ENCODE assay signal across 8 cellular contexts in the genomic region with DNA sequence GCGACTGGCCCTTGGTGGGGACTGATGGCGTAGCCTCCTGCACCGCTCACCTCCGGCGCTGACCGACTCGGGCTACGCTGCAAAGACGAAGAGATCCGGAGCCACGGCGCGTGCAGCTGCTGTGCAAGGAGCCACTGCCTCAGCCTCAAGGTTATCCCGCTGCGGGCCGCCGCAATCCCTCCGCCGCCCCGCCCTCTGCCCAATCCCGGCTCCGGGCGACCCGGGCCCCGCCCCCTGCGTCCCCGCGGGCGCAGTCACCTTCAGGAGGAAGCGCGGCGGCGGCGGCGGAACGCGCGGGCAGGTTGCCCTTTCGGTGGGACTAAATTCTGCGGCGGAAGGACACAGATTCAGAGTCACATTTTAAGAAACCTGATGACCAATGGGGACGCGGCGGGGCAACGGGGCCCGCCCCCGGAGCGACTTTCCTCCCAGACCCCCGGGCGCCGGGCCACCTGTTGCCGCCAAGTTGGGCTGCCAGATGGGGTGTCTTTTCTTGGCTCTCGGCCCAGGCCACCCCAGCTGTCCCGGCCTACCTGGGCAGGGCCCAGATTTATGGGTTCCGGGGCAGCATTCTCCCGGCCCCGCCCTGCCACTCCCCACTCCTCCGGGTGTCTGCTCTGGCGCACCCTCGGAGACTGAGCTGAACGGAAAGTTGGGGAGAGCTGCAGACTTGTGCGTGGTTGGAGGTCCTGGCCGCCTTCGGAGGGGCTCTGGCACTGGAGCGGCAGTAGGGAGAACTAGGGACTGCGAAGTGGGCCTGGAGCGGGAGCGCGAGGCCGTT.
DNase-seq lines count a peak whose midpoint lies in the region; ATAC-seq and TF ChIP-seq lines count a peak whose summit lies in the region.

A gene (minus strand): TSS at position 125 of the 781 bp plus-strand sequence. CDS start 12,093 bp downstream, outside the sequence.

- no peaks in the 10 kb centered on the region for H3K27me3 Mint-ChIP-seq in activated naive CD4-positive, alpha-beta T cell treated with anti-CD3 and anti-CD28 coated beads, Interleukin-2, amount 50 U/mL, for 24 hours

- H3K4me1 Mint-ChIP-seq in activated naive CD4-positive, alpha-beta T cell treated with anti-CD3 and anti-CD28 coated beads, Interleukin-2, amount 50 U/mL, for 24 hours: peaks cover 28% of the 10 kb centered on the region

- DNase-seq in GM04503 (ENCODE audit: low read depth) (peak; percentile 90), NCI-H1092 treated with DMSO at 0.1 percent for 48 hours (lab: John Stamatoyannopoulos, UW) (peak; percentile 90), globus pallidus (ENCODE audit: low spot score) (peak; percentile 85), nucleus accumbens (lab: John Stamatoyannopoulos, UW) (peak; percentile 31 to 95 (median 82)), superior temporal gyrus (ENCODE audit: extremely low spot score) (peak; percentile 84)

- H3K4me3 Mint-ChIP-seq in activated naive CD4-positive, alpha-beta T cell treated with anti-CD3 and anti-CD28 coated beads, Interleukin-2, amount 50 U/mL, for 24 hours: peak within 1 kb of the TSS; percentile 98

- peak within 1 kb of the TSS; percentile 99 for H3K27ac Mint-ChIP-seq in activated naive CD4-positive, alpha-beta T cell treated with anti-CD3 and anti-CD28 coated beads, Interleukin-2, amount 50 U/mL, for 24 hours

- ATAC-seq in HG02571 (IDR thresholded peaks at IDR 0.05; ENCODE audit: unreplicated experiment) (peak; percentile 33), SK-N-SH treated with all-trans-retinoic acid at 6 μM for 48 hours (peak; percentile 65)

- H3K36me3 Mint-ChIP-seq in activated naive CD4-positive, alpha-beta T cell treated with anti-CD3 and anti-CD28 coated beads, Interleukin-2, amount 50 U/mL, for 24 hours: peaks cover 19% of the 10 kb centered on the region

- H3K9me3 Mint-ChIP-seq in activated naive CD4-positive, alpha-beta T cell treated with anti-CD3 and anti-CD28 coated beads, Interleukin-2, amount 50 U/mL, for 24 hours: no peaks in the 10 kb centered on the region

TF ChIP-seq in SK-N-SH treated with all-trans-retinoic acid at 6 μM for 48 hours, 23 proteins besides CTCF, POLR2A, EP300 and RAD21:
- no peak for TF ChIP-seq GLIS3 (CRISPR knock-in tag; IDR thresholded peaks at IDR 0.05)
- TF ChIP-seq, protein P1, sequence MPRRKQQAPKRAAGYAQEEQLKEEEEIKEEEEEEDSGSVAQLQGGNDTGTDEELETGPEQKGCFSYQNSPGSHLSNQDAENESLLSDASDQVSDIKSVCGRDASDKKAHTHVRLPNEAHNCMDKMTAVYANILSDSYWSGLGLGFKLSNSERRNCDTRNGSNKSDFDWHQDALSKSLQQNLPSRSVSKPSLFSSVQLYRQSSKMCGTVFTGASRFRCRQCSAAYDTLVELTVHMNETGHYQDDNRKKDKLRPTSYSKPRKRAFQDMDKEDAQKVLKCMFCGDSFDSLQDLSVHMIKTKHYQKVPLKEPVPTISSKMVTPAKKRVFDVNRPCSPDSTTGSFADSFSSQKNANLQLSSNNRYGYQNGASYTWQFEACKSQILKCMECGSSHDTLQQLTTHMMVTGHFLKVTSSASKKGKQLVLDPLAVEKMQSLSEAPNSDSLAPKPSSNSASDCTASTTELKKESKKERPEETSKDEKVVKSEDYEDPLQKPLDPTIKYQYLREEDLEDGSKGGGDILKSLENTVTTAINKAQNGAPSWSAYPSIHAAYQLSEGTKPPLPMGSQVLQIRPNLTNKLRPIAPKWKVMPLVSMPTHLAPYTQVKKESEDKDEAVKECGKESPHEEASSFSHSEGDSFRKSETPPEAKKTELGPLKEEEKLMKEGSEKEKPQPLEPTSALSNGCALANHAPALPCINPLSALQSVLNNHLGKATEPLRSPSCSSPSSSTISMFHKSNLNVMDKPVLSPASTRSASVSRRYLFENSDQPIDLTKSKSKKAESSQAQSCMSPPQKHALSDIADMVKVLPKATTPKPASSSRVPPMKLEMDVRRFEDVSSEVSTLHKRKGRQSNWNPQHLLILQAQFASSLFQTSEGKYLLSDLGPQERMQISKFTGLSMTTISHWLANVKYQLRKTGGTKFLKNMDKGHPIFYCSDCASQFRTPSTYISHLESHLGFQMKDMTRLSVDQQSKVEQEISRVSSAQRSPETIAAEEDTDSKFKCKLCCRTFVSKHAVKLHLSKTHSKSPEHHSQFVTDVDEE (CRISPR knock-in tag; IDR thresholded peaks at IDR 0.05): 0 out of 2 replicates have a peak, but pooled peaks have one; percentile 17
- TF ChIP-seq ZNF565 (CRISPR knock-in tag; conservative IDR thresholded peaks at IDR 0.05; ENCODE audit: low read depth): no peak
- peak; percentile 27; the same call in 1 of the 2 replicates for TF ChIP-seq TCF4 (CRISPR knock-in tag; IDR thresholded peaks at IDR 0.05; ENCODE audit: borderline replicate concordance)
- TF ChIP-seq ESRRG (CRISPR knock-in tag; IDR thresholded peaks at IDR 0.05): peak; percentile 91
- no peak for TF ChIP-seq RARB (CRISPR knock-in tag; IDR thresholded peaks at IDR 0.05)

Comparison
In these comparisons a context has a peak if more than half of its experiments do, and no peak if none do; other contexts are left out.
1. Peak in every context shown above with its lines: DNase-seq and ATAC-seq.